1 cellular context compared by ENCODE assay signal in genomic region chr5:10333154-10334006, GRCh38.
TF ChIP-seq lines count a peak whose summit lies in the region.

No MANE protein-coding gene starts in this region.

TF ChIP-seq in K562, 482 proteins besides CTCF, POLR2A, EP300 and RAD21 (continued from another document):
- TF ChIP-seq, protein P1, sequence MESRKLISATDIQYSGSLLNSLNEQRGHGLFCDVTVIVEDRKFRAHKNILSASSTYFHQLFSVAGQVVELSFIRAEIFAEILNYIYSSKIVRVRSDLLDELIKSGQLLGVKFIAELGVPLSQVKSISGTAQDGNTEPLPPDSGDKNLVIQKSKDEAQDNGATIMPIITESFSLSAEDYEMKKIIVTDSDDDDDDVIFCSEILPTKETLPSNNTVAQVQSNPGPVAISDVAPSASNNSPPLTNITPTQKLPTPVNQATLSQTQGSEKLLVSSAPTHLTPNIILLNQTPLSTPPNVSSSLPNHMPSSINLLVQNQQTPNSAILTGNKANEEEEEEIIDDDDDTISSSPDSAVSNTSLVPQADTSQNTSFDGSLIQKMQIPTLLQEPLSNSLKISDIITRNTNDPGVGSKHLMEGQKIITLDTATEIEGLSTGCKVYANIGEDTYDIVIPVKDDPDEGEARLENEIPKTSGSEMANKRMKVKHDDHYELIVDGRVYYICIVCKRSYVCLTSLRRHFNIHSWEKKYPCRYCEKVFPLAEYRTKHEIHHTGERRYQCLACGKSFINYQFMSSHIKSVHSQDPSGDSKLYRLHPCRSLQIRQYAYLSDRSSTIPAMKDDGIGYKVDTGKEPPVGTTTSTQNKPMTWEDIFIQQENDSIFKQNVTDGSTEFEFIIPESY (CRISPR knock-in tag; IDR thresholded peaks at IDR 0.05): peak; percentile 99
